In genomic region chr13:50244913-50245574, GRCh38 we compare ENCODE assay signal across 8 cellular contexts.
A peak's percentile ranks its signal among the peaks of the same experiment; 100 is the strongest.
DNase-seq lines count a peak whose midpoint lies in the region; ATAC-seq lines count a peak whose summit lies in the region.

No MANE protein-coding gene starts in this region.

- ATAC-seq in HG02763 (IDR thresholded peaks at IDR 0.05; ENCODE audit: unreplicated experiment), result peak; percentile 95

- no peak overlapping the region for H3K4me3 Mint-ChIP-seq in activated naive CD8-positive, alpha-beta T cell treated with anti-CD3 and anti-CD28 coated beads for 36 hours

- no peaks in the 10 kb centered on the region for H3K36me3 Mint-ChIP-seq in activated naive CD8-positive, alpha-beta T cell treated with anti-CD3 and anti-CD28 coated beads for 36 hours

- DNase-seq in DMS153 (lab: John Stamatoyannopoulos, UW) (peak; percentile 15), DMS153 treated with DMSO at 0.1 percent for 48 hours (lab: John Stamatoyannopoulos, UW; ENCODE audit: unreplicated experiment) (no peak), NOMO-1 treated with DMSO at 0.1 percent for 48 hours (lab: John Stamatoyannopoulos, UW; ENCODE audit: unreplicated experiment) (peak; percentile 88), NCI-H1436 treated with DMSO at 0.1 percent for 48 hours (lab: John Stamatoyannopoulos, UW) (no peak), NCI-H1694 (lab: John Stamatoyannopoulos, UW) (no peak)
- DNase-seq in activated naive CD8-positive, alpha-beta T cell treated with anti-CD3 and anti-CD28 coated beads for 36 hours, result peak; percentile 67

- H3K4me1 Mint-ChIP-seq in activated naive CD8-positive, alpha-beta T cell treated with anti-CD3 and anti-CD28 coated beads for 36 hours, result peaks cover 28% of the 10 kb centered on the region

- no peaks in the 10 kb centered on the region for H3K36me3 ChIP-seq in mesodermal cell (ENCODE audit: control insufficient read depth, insufficient read depth, low read length)

- peaks cover 1% of the 10 kb centered on the region for H3K27me3 Mint-ChIP-seq in activated naive CD8-positive, alpha-beta T cell treated with anti-CD3 and anti-CD28 coated beads for 36 hours

- peak overlapping the region; percentile 66 for H3K27ac ChIP-seq in mesodermal cell (ENCODE audit: low read depth, low read length, severe bottlenecking)

- no peaks in the 10 kb centered on the region for H3K9me3 ChIP-seq in mesodermal cell (ENCODE audit: control insufficient read depth, low read length)

- no peaks in the 10 kb centered on the region for H3K9me3 Mint-ChIP-seq in activated naive CD8-positive, alpha-beta T cell treated with anti-CD3 and anti-CD28 coated beads for 36 hours

- peaks cover 25% of the 10 kb centered on the region for H3K4me1 ChIP-seq in mesodermal cell (ENCODE audit: control insufficient read depth, insufficient read depth, low read length, poor library complexity, severe bottlenecking)

- H3K4me3 ChIP-seq in mesodermal cell (ENCODE audit: extremely low read depth, insufficient read depth, low read length, poor library complexity, severe bottlenecking), result no peak overlapping the region

- peak overlapping the region; percentile 36 for H3K27ac Mint-ChIP-seq in activated naive CD8-positive, alpha-beta T cell treated with anti-CD3 and anti-CD28 coated beads for 36 hours

- 70 to 82% methylated on average over 4 to 5 of the region's 5 CpGs for WGBS in mesodermal cell (ENCODE audit: insufficient coverage in 2 of 2), 2 experiments

Comparison
In these comparisons a context has a peak if more than half of its experiments do, and no peak if none do; other contexts are left out.
1. DNase-seq: peak in DMS153 (single experiment), NOMO-1 treated with DMSO at 0.1 percent for 48 hours (single experiment) and activated naive CD8-positive, alpha-beta T cell treated with anti-CD3 and anti-CD28 coated beads for 36 hours (single experiment); none in DMS153 treated with DMSO at 0.1 percent for 48 hours (single experiment), NCI-H1436 treated with DMSO at 0.1 percent for 48 hours (single experiment) and NCI-H1694 (single experiment).